Comparison of ENCODE assay signal across 9 cellular contexts in genomic region chr1:34549199-34549598, GRCh38.
DNase-seq lines count a peak whose midpoint lies in the region; ATAC-seq, FAIRE-seq and TF ChIP-seq lines count a peak whose summit lies in the region.
"Had no signal": no experiment of that assay in that cellular context is flagged by ENCODE, and none has a peak within 500 bp of the region (broad histone marks: within the 10 kb centered on the region; RNA-seq: fewer than 3 reads in every experiment).

No MANE protein-coding gene starts in this region.

- no peak overlapping the region for H2BK120ac ChIP-seq in H1 (replicated peaks; ENCODE audit: low read depth, low read length)

- H3F3A ChIP-seq in MM.1S (ENCODE audit: insufficient read depth, low read length): no peaks in the 10 kb centered on the region

- H3K9ac ChIP-seq in MM.1S (ENCODE audit: low read length) (no peak overlapping the region), H1 (replicated peaks in 1 of 4; ENCODE audit: extremely low read depth in 1 of 4, low read depth in 3 of 4, low read length in 3 of 4) (no peak overlapping the region)

- CTCF ChIA-PET in H1 (lab: Charles Lee; ENCODE audit: partially characterized antibody): interaction anchor here (0.5 to 7.8 kb wide), 25 partner anchors 10 to 822 kb away, joined by 3 to 63 read pairs (median 4); no protein-coding TSS in a partner anchor

- H2BK20ac ChIP-seq in H1 (ENCODE audit: low read length): no peak overlapping the region

- H4K20me1 ChIP-seq in MM.1S (ENCODE audit: insufficient read depth, low read length): no peaks in the 10 kb centered on the region
- peaks cover 0 to 2% of the 10 kb centered on the region in 2 experiments for H4K20me1 ChIP-seq in H1 (replicated peaks in 1 of 2; ENCODE audit: control insufficient read depth in 1 of 2, insufficient read depth in 2 of 2, low read length in 2 of 2)

- H3K4me1 Mint-ChIP-seq in natural killer cell treated with Interleukin-12 subunit alpha and Interleukin-12 subunit beta and Interleukin-15 and Interleukin-18, amount 100 ng/mL, for 72 hours (ENCODE audit: low read depth in 2 of 2): no peaks in the 10 kb centered on the region
- H3K4me1 Mint-ChIP-seq in natural killer cell: no peaks in the 10 kb centered on the region

- H3K4me3 ChIP-seq in MM.1S (ENCODE audit: low read length): no peak overlapping the region
- no peak overlapping the region for H3K4me3 ChIP-seq in H1 (ENCODE audit: extremely low read depth in 1 of 4, insufficient read depth in 2 of 4, low read depth in 3 of 4, low read length in 4 of 4)
- H3K4me3 ChIP-seq in transverse colon: no peak overlapping the region

- no peaks in the 10 kb centered on the region for H3K23me2 ChIP-seq in H1 (ENCODE audit: low read depth, low read length)

- no peak for DNase-seq in natural killer cell treated with Interleukin-12 subunit alpha and Interleukin-12 subunit beta and Interleukin-15 and Interleukin-18, amount 100 ng/mL, for 72 hours (ENCODE audit: low spot score)
- no peak for DNase-seq in natural killer cell
- DNase-seq in MM.1S: no peak
- peak; percentile 13 to 65 for DNase-seq in H1 (ENCODE audit: low read depth in 1 of 2, low spot score in 2 of 2)
- DNase-seq in transverse colon: peak; percentile 60
- no peak for DNase-seq in A172 (ENCODE audit: low spot score)

- no peaks in the 10 kb centered on the region for H3K36me3 Mint-ChIP-seq in natural killer cell treated with Interleukin-12 subunit alpha and Interleukin-12 subunit beta and Interleukin-15 and Interleukin-18, amount 100 ng/mL, for 72 hours
- no peaks in the 10 kb centered on the region for H3K36me3 Mint-ChIP-seq in natural killer cell

- H4K5ac ChIP-seq in H1 (ENCODE audit: insufficient read length, low read depth, low read length): no peak overlapping the region

- no peaks in the 10 kb centered on the region for H3K4me1 ChIP-seq in MM.1S (ENCODE audit: low read length)
- H3K4me1 ChIP-seq in H1 (replicated peaks in 1 of 4; ENCODE audit: control insufficient read depth in 3 of 4, insufficient read depth in 4 of 4, low read length in 3 of 4): peaks cover 0 to 3% (median 0%) of the 10 kb centered on the region in 4 experiments; a peak in 2 of 7 replicates
- H3K4me1 ChIP-seq in transverse colon: no peaks in the 10 kb centered on the region

- no peak overlapping the region for H3K18ac ChIP-seq in H1 (ENCODE audit: extremely low read depth, low read length)

- POLR2A ChIA-PET in H1 (lab: Charles Lee; ENCODE audit: partially characterized antibody): no interaction called here

- no peak overlapping the region for H3K4ac ChIP-seq in H1 (replicated peaks; ENCODE audit: insufficient read length, low read depth, low read length)

- ATAC-seq in natural killer cell treated with Interleukin-12 subunit alpha and Interleukin-12 subunit beta and Interleukin-15 and Interleukin-18, amount 100 ng/mL, for 72 hours: peak; percentile 31 to 32
- no peak for ATAC-seq in natural killer cell
- ATAC-seq in HG03521 (IDR thresholded peaks at IDR 0.05; ENCODE audit: unreplicated experiment): no peak
- no peak for ATAC-seq in GM18858 (IDR thresholded peaks at IDR 0.05; ENCODE audit: unreplicated experiment)

- in situ Hi-C loops in transverse colon (cut with MboI; ENCODE audit: low pct_ligation_motif_present in 1 of 4, low pct_unique_long_range_greater_than_20kb in 1 of 4, low sequenced_read_pairs in 3 of 4): no loop called here

- peaks cover 26 to 61% of the 10 kb centered on the region in 2 donors for H3K27me3 Mint-ChIP-seq in natural killer cell treated with Interleukin-12 subunit alpha and Interleukin-12 subunit beta and Interleukin-15 and Interleukin-18, amount 100 ng/mL, for 72 hours
- peaks cover 35 to 55% of the 10 kb centered on the region in 2 donors for H3K27me3 Mint-ChIP-seq in natural killer cell (ENCODE audit: low read depth in 2 of 2)

- TF ChIP-seq POLR2A in H1 (IDR thresholded peaks at IDR 0.05; ENCODE audit: control extremely low read depth in 1 of 2, low read depth in 2 of 2, low read length in 2 of 2) (no peak), transverse colon (IDR thresholded peaks at IDR 0.05) (no peak)

- no peak overlapping the region for H4K8ac ChIP-seq in H1 (ENCODE audit: extremely low read depth, insufficient read depth, low read length)

- H2BK15ac ChIP-seq in H1 (ENCODE audit: low read length): peak overlapping the region; percentile 88; the same call in 1 of the 2 replicates

- H3K23ac ChIP-seq in H1 (ENCODE audit: insufficient read length): no peak overlapping the region

- H3K9me2 ChIP-seq in MM.1S (replicated peaks; ENCODE audit: insufficient read depth, low read length): no peaks in the 10 kb centered on the region

- no peak overlapping the region for H3K4me3 Mint-ChIP-seq in natural killer cell treated with Interleukin-12 subunit alpha and Interleukin-12 subunit beta and Interleukin-15 and Interleukin-18, amount 100 ng/mL, for 72 hours
- no peak overlapping the region for H3K4me3 Mint-ChIP-seq in natural killer cell

- TF ChIP-seq RAD21 in H1 (IDR thresholded peaks at IDR 0.05 in 1 of 2, conservative IDR thresholded peaks at IDR 0.05 in 1 of 2; ENCODE audit: low read depth in 2 of 2, low read length in 2 of 2): peak; percentile 41 to 59

- H3K14ac ChIP-seq in H1 (ENCODE audit: insufficient read length): no peak overlapping the region

- FAIRE-seq in H1 (lab: Jason Lieb, UNC): no peak

- 0 out of 2 replicates have a peak overlapping the region, but pooled peaks have one; percentile 27 for H2BK12ac ChIP-seq in H1 (ENCODE audit: low read depth, low read length)

- H3K79me2 ChIP-seq in MM.1S (ENCODE audit: low read length): no peaks in the 10 kb centered on the region
- no peaks in the 10 kb centered on the region for H3K79me2 ChIP-seq in H1 (ENCODE audit: control insufficient read depth in 1 of 2, insufficient read depth in 2 of 2, low read length in 2 of 2)

- H2AFZ ChIP-seq in MM.1S (ENCODE audit: low read length) (no peak overlapping the region), H1 (ENCODE audit: low read length) (no peak overlapping the region)

- no peak overlapping the region for H3K27ac ChIP-seq in MM.1S (ENCODE audit: low read length)
- H3K27ac ChIP-seq in H1 (ENCODE audit: low read depth, low read length): no peak overlapping the region
- no peak overlapping the region for H3K27ac ChIP-seq in transverse colon
- H3K27ac ChIP-seq: neutrophil had no signal

- intact Hi-C loops in natural killer cell (cut with micrococcal nuclease): no loop called here
- intact Hi-C loops in transverse colon (cut with DNase I; ENCODE audit: low total_unique reads): no loop called here

- H3K36me3 ChIP-seq in MM.1S (replicated peaks; ENCODE audit: insufficient read depth, low read length) (no peaks in the 10 kb centered on the region), H1 (ENCODE audit: control insufficient read depth in 2 of 4, insufficient read depth in 4 of 4, low read length in 3 of 4) (no peaks in the 10 kb centered on the region), transverse colon (no peaks in the 10 kb centered on the region)
- H3K36me3 ChIP-seq: neutrophil had no signal

- no peak overlapping the region for H3K56ac ChIP-seq in H1 (replicated peaks; ENCODE audit: insufficient read length, low read depth, low read length)

- 66% methylated on average over 5 of the region's 5 CpGs; no CpG with 5 or more reads in 1 of the 2 experiments for WGBS in H1 (ENCODE audit: extremely low coverage in 1 of 2, insufficient coverage in 1 of 2, insufficient read length in 1 of 2, insufficient replicate concordance in 2 of 2, low coverage in 1 of 2, low lambda C conversion rate in 2 of 2, missing lambda C conversion rate in 1 of 2), 2 experiments
- WGBS in transverse colon (ENCODE audit: low coverage in 1 of 2), 2 donors: 25% methylated on average over 5 of the region's 5 CpGs; no CpG with 5 or more reads in 1 of the 2 donors

- H3K27ac Mint-ChIP-seq in natural killer cell treated with Interleukin-12 subunit alpha and Interleukin-12 subunit beta and Interleukin-15 and Interleukin-18, amount 100 ng/mL, for 72 hours: no peak overlapping the region
- no peak overlapping the region for H3K27ac Mint-ChIP-seq in natural killer cell

- no peak for TF ChIP-seq CTCF in natural killer cell (IDR thresholded peaks at IDR 0.05)
- peak; percentile 37 for TF ChIP-seq CTCF in MM.1S (IDR thresholded peaks at IDR 0.05; ENCODE audit: low read length)
- TF ChIP-seq CTCF in H1 (IDR thresholded peaks at IDR 0.05; ENCODE audit: control extremely low read depth in 1 of 3, insufficient read depth in 1 of 3, low read depth in 1 of 3, low read length in 3 of 3): peak; percentile 55 to 66 (median 58)
- peak; percentile 10 to 36 (median 23) for TF ChIP-seq CTCF in transverse colon (IDR thresholded peaks at IDR 0.05)

- H3K4me2 ChIP-seq in MM.1S (ENCODE audit: low read depth, low read length) (no peak overlapping the region), H1 (ENCODE audit: insufficient read depth in 1 of 2, low read depth in 2 of 2, low read length in 2 of 2) (no peak overlapping the region)

- no peak for TF ChIP-seq EP300 in H1 (IDR thresholded peaks at IDR 0.05; ENCODE audit: borderline replicate concordance in 1 of 2, low read depth in 2 of 2, low read length in 2 of 2)
- TF ChIP-seq EP300 in transverse colon (IDR thresholded peaks at IDR 0.05; ENCODE audit: low read depth): no peak

- no peak overlapping the region for H2BK5ac ChIP-seq in H1 (ENCODE audit: low read depth, low read length)

- no peaks in the 10 kb centered on the region for H3K9me3 Mint-ChIP-seq in natural killer cell treated with Interleukin-12 subunit alpha and Interleukin-12 subunit beta and Interleukin-15 and Interleukin-18, amount 100 ng/mL, for 72 hours
- H3K9me3 Mint-ChIP-seq in natural killer cell: no peaks in the 10 kb centered on the region

- peaks cover 21% of the 10 kb centered on the region for H3K27me3 ChIP-seq in MM.1S (replicated peaks; ENCODE audit: insufficient read depth, low read length)
- no peaks in the 10 kb centered on the region for H3K27me3 ChIP-seq in H1 (replicated peaks in 1 of 4; ENCODE audit: control insufficient read depth in 3 of 4, extremely low read depth in 1 of 4, insufficient read depth in 3 of 4, low read length in 3 of 4)
- peaks cover 7% of the 10 kb centered on the region for H3K27me3 ChIP-seq in transverse colon

- no peaks in the 10 kb centered on the region for H3K79me1 ChIP-seq in H1 (ENCODE audit: low read depth, low read length)

- H4K91ac ChIP-seq in H1 (replicated peaks; ENCODE audit: insufficient read length, low read length): no peak overlapping the region

- no peaks in the 10 kb centered on the region for H3K9me3 ChIP-seq in MM.1S (replicated peaks; ENCODE audit: insufficient read depth, low read length)
- H3K9me3 ChIP-seq in H1 (ENCODE audit: insufficient read depth in 2 of 2, low read depth in 1 of 2, low read length in 1 of 2): no peaks in the 10 kb centered on the region
- H3K9me3 ChIP-seq in transverse colon: no peaks in the 10 kb centered on the region
- H3K9me3 ChIP-seq: neutrophil had no signal

- no peak overlapping the region for H2AK5ac ChIP-seq in H1 (ENCODE audit: low read depth, low read length)

TF ChIP-seq in H1, 55 proteins besides CTCF, POLR2A, EP300 and RAD21 (continues in another document):
- no peak for TF ChIP-seq NANOG (IDR thresholded peaks at IDR 0.05; ENCODE audit: insufficient read depth, low read depth, low read length, poor library complexity, severe bottlenecking)
- TF ChIP-seq SIRT6 (IDR thresholded peaks at IDR 0.05; ENCODE audit: low read length): no peak
- no peak for TF ChIP-seq TEAD4 (IDR thresholded peaks at IDR 0.05; ENCODE audit: low read depth, low read length)
- no peak for TF ChIP-seq CTBP2 (IDR thresholded peaks at IDR 0.05; ENCODE audit: borderline replicate concordance, insufficient read depth, insufficient read length, low read length)

Comparison
In these comparisons a context has a peak if more than half of its experiments do, and no peak if none do; other contexts are left out.
1. ATAC-seq: peak in natural killer cell treated with Interleukin-12 subunit alpha and Interleukin-12 subunit beta and Interleukin-15 and Interleukin-18, amount 100 ng/mL, for 72 hours (2 of 2); none in natural killer cell (0 of 3), HG03521 (single experiment) and GM18858 (single experiment).
2. DNase-seq: peak in H1 (2 of 2) and transverse colon (single experiment); none in natural killer cell treated with Interleukin-12 subunit alpha and Interleukin-12 subunit beta and Interleukin-15 and Interleukin-18, amount 100 ng/mL, for 72 hours (single experiment), natural killer cell (single experiment), MM.1S (single experiment) and A172 (single experiment).